10 cellular contexts compared by ENCODE assay signal in the genomic region with DNA sequence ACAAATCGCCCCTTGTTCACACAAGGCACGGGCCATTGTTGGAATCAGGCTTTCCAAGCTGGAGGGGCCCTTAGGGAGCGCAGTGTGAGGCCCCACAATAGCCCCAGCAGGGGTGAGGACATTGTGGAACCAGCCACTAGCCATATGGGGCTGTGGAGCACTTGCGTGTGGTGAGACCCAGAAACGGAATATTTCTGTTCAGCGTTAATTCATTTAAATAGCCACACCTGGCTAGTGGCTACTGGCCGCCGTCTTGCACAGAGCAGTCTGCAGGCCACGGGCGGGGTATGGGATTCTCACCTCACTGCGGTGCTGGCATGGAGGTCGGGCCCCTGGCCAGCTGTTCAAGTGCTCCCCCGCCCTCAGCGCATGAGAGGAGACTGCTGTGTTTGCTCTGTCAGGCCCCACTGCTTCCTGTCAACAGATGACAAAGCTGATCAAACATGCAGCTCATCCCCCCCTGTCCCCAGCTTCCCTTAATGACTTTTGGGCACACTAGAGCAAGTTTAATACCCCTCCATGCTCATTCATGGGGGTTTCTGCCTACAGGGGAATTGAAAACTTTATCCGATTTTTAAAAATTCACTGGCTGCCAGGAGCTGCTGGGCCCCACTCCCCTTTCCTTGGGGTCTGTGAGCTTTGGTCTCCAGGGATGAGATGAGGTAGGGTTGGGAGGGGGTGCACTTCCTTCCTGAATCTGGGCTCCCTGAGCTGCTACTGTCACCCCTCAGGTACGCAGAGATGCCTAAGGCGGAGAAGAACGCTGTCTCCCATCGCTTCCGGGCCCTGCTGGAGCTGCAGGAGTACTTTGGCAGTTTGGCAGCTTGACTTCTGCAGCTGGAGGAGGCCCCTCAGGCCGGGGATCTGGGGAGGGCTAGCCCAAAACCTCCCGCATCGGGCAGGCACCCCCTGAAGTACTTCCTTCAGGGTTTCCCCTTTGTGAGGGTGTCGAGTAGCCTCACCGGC. TPM values are rescaled to one million over a fixed set of nuclear protein-coding genes. Genes with fewer than 3 reads are reported as not detected.
DNase-seq lines count a peak whose midpoint lies in the region; ATAC-seq, FAIRE-seq and TF ChIP-seq lines count a peak whose summit lies in the region.
"Had no signal": no experiment of that assay in that cellular context is flagged by ENCODE, and none has a peak within 500 bp of the region (broad histone marks: within the 10 kb centered on the region; RNA-seq: fewer than 3 reads in every experiment).

No MANE protein-coding gene starts in this region.

- peaks cover 12 to 25% (median 21%) of the 10 kb centered on the region in 3 donors for H3K4me1 Mint-ChIP-seq in T-cell
- H3K4me1 Mint-ChIP-seq in CD14-positive monocyte: peaks cover 7% of the 10 kb centered on the region
- H3K4me1 Mint-ChIP-seq: brain had no signal

- H3K36me3 ChIP-seq in HUES48 (ENCODE audit: control insufficient read depth, insufficient read depth, low read length) (peaks cover 52% of the 10 kb centered on the region), right lobe of liver (peaks cover 0 to 26% (median under 1%) of the 10 kb centered on the region in 4 donors)

- no peak for FAIRE-seq in frontal cortex (lab: Jason Lieb, UNC)

- H3K27ac Mint-ChIP-seq in T-cell (peak overlapping the region; percentile 65 to 84), CD14-positive monocyte (peak overlapping the region in 2 of 7 donors; percentile 6 to 16)
- H3K27ac Mint-ChIP-seq: brain had no signal

- no peaks in the 10 kb centered on the region for H3K27me3 ChIP-seq in HUES48 (ENCODE audit: control insufficient read depth, insufficient read depth, low read length)
- no peaks in the 10 kb centered on the region for H3K27me3 ChIP-seq in right lobe of liver

- CTCF ChIA-PET in T-cell (lab: Charles Lee): interaction anchor here in 1 of 2 donors (0.6 to 1.4 kb wide), 3 partner anchors 16 to 454 kb away, joined by 3 to 7 read pairs (median 3); no protein-coding TSS in a partner anchor

- POLR2A ChIA-PET in T-cell (lab: Charles Lee): interaction anchor here in 1 of 2 donors (0.5 to 0.6 kb wide), 3 partner anchors 10 to 96 kb away, joined by 3 to 4 read pairs (median 4); no protein-coding TSS in a partner anchor

- H3K4me3 Mint-ChIP-seq in T-cell: peak overlapping the region in 2 of 3 donors; percentile 52 to 65
- no peak overlapping the region for H3K4me3 Mint-ChIP-seq in CD14-positive monocyte
- H3K4me3 Mint-ChIP-seq: brain had no signal

- peaks cover 14% of the 10 kb centered on the region for H3K36me3 Mint-ChIP-seq in T-cell
- peaks cover 45 to 67% of the 10 kb centered on the region in 2 donors for H3K36me3 Mint-ChIP-seq in CD14-positive monocyte

- no peak overlapping the region for H3K9ac ChIP-seq in HUES48 (ENCODE audit: low read depth, low read length)

- H3K4me3 ChIP-seq in HUES48 (ENCODE audit: low read depth, low read length): no peak overlapping the region
- no peak overlapping the region for H3K4me3 ChIP-seq in right lobe of liver
- H3K4me3 ChIP-seq: skin epidermis had no signal

- WGBS in right lobe of liver (ENCODE audit: insufficient coverage, low coverage, low lambda C conversion rate, missing lambda C conversion rate): 57% methylated on average over 6 of the region's 25 CpGs

- ATAC-seq in GM18517 (IDR thresholded peaks at IDR 0.05; ENCODE audit: unreplicated experiment): peak; percentile 57
- peak; percentile 84 to 90 (median 88) for ATAC-seq in T-cell (replicated peaks in 1 of 4)
- ATAC-seq in right lobe of liver: peak in 3 of 4 donors; percentile 55 to 92 (median 60)

- no peaks in the 10 kb centered on the region for H3K9me3 ChIP-seq in HUES48 (ENCODE audit: control insufficient read depth, insufficient read depth, low read length)
- H3K9me3 ChIP-seq in right lobe of liver: no peaks in the 10 kb centered on the region

- H3K27ac ChIP-seq in HUES48 (ENCODE audit: low read depth, low read length) (peak overlapping the region; percentile 33), right lobe of liver (no peak overlapping the region)

- H3K27me3 Mint-ChIP-seq in T-cell (no peaks in the 10 kb centered on the region), CD14-positive monocyte (ENCODE audit: low read depth in 3 of 3) (peaks cover 0 to 3% (median 0%) of the 10 kb centered on the region in 3 donors)
- H3K27me3 Mint-ChIP-seq: brain had no signal

- H3K4me1 ChIP-seq in HUES48 (ENCODE audit: control insufficient read depth, insufficient read depth, low read length) (no peaks in the 10 kb centered on the region), right lobe of liver (peaks cover 0 to 4% (median 0%) of the 10 kb centered on the region in 4 donors)

- TF ChIP-seq POLR2A in right lobe of liver (IDR thresholded peaks at IDR 0.05): no peak

- DNase-seq in T-cell (peak in 32 of 34 experiments; percentile 17 to 71 (median 46)), right lobe of liver (peak in 1 of 3 donors; percentile 85), SKM-1 (lab: John Stamatoyannopoulos, UW; ENCODE audit: unreplicated experiment) (no peak), COLO829 (ENCODE audit: low spot score) (no peak), frontal cortex (ENCODE audit: low spot score in 2 of 2) (no peak), CD14-positive monocyte (ENCODE audit: low spot score) (no peak)

- TF ChIP-seq CTCF in right lobe of liver (IDR thresholded peaks at IDR 0.05) (no peak), CD14-positive monocyte (IDR thresholded peaks at IDR 0.05) (no peak)

- H3K9me3 Mint-ChIP-seq in T-cell: no peaks in the 10 kb centered on the region
- no peaks in the 10 kb centered on the region for H3K9me3 Mint-ChIP-seq in CD14-positive monocyte
- H3K9me3 Mint-ChIP-seq: brain had no signal

- intact Hi-C loops in right lobe of liver (cut with DNase I) (loop anchor here in 1 of 2 donors (10.0 kb wide), 1 partner anchor 92 kb away; no protein-coding TSS in a partner anchor), CD14-positive monocyte (cut with micrococcal nuclease) (no loop called here)

RNA-seq across cellular contexts. Expression of gene ITPA, which starts 13.6 kb away (rescaled TPM):
- total RNA-seq in T-cell (10 to 100 TPM; 41.6 to 67.6 (median 61.8) TPM), right lobe of liver (10 to 100 TPM; 17.5 to 38.8 (median 26.7) TPM), frontal cortex (47.3 TPM)
- polyA plus RNA-seq in CD14-positive monocyte: 10 to 100 TPM; 57.0 to 62.8 TPM

RNA-seq across cellular contexts. Expression of gene SLC4A11, which starts 16.1 kb away (rescaled TPM):
- total RNA-seq in T-cell (1 to 10 TPM in 3 of 5 donors, under 1 TPM in 2; 0.43 to 3.9 (median 1.4) TPM), right lobe of liver (under 1 TPM in 5 of 6 experiments, not detected in 1; 0.11 to 0.40 (median 0.18) TPM), frontal cortex (under 0.01 TPM)
- polyA plus RNA-seq in CD14-positive monocyte: under 1 TPM in 1 of 2 donors, not detected in 1; 0.11 TPM

RNA-seq across cellular contexts. Expression of gene DDRGK1, which starts 18.4 kb away (rescaled TPM):
- 10 to 100 TPM; 44.6 to 76.3 (median 68.2) TPM for total RNA-seq in T-cell
- 10 to 100 TPM; 55.0 to 76.1 (median 60.1) TPM for total RNA-seq in right lobe of liver
- 20.8 TPM for total RNA-seq in frontal cortex
- polyA plus RNA-seq in CD14-positive monocyte: 10 to 100 TPM; 39.9 to 42.7 TPM

RNA-seq across cellular contexts. Expression of gene LZTS3, which starts 49.6 kb away (rescaled TPM):
- total RNA-seq in T-cell (10 to 100 TPM; 14.4 to 19.6 (median 15.3) TPM), right lobe of liver (1 to 10 TPM; 3.9 to 6.1 (median 4.9) TPM), frontal cortex (13.9 TPM)
- polyA plus RNA-seq in CD14-positive monocyte: under 1 TPM in 1 of 2 donors, not detected in 1; 0.05 TPM

Comparison
In these comparisons a context has a peak if more than half of its experiments do, and no peak if none do; other contexts are left out.
1. DNase-seq: peak in T-cell (32 of 34); none in SKM-1 (single experiment), COLO829 (single experiment), frontal cortex (0 of 2) and CD14-positive monocyte (single experiment).
2. H3K4me3 Mint-ChIP-seq: peak in T-cell (2 of 3); none in CD14-positive monocyte (0 of 2).
3. Peak in every context shown above with its lines, with median percentiles within 50 percentile points of each other: ATAC-seq.